ENCODE assay signal across 9 cellular contexts in the genomic region with DNA sequence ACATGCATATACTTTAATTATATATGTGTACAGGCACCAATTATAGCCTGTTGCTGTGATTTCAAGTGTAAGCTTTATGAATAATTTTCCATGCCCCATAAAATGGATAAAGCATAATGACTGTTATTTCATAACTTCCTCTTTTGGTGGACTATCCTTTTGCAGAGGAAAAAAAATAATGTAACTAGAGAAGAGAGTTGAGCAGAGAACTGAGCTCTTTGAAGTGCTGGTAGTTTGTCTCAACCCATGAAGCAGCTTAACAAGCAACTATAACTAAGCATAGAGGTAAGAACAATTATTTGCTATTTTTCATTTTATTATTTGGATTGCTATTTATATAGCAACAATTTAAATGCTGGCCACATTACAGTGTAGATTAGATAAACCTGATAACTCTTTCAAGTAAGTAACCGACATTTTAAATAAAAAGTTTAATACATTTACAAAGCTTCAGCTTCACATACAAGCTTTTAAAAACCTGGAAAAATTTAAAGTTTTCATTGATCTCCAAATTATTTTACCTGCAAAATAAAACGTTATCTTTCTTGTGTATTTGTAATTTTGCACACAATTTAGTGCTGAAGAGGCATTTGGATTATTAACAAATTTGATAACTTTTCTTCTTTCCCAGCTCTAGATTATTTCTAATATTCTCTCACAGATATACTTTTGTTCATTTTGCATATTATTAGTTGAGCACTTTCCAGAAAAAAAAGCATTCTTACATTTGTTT. TPM values are rescaled to one million over a fixed set of nuclear protein-coding genes. Genes with fewer than 3 reads are reported as not detected.
DNase-seq lines count a peak whose midpoint lies in the region; ATAC-seq and TF ChIP-seq lines count a peak whose summit lies in the region.
"Had no signal": no experiment of that assay in that cellular context is flagged by ENCODE, and none has a peak within 500 bp of the region (broad histone marks: within the 10 kb centered on the region; RNA-seq: fewer than 3 reads in every experiment).

No MANE protein-coding gene starts in this region.

- no peaks in the 10 kb centered on the region for H3K27me3 ChIP-seq in lower lobe of right lung (ENCODE audit: low read depth)
- H3K27me3 ChIP-seq: gastrocnemius medialis had no signal

- intact Hi-C loops in OCI-LY7 (cut with micrococcal nuclease; ENCODE audit: unreplicated experiment): no loop called here
- intact Hi-C loops in lower lobe of right lung (cut with DNase I): no loop called here

- ATAC-seq in GM18498 (IDR thresholded peaks at IDR 0.05; ENCODE audit: unreplicated experiment) (peak; percentile 23), HG02678 (IDR thresholded peaks at IDR 0.05; ENCODE audit: unreplicated experiment) (peak; percentile 28), lower lobe of right lung (peak; percentile 49 to 52), SK-N-SH treated with all-trans-retinoic acid at 6 μM for 48 hours (no peak)
- ATAC-seq: gastrocnemius medialis had no signal

- no peaks in the 10 kb centered on the region; the same call in 1 of the 2 replicates for H3K36me3 ChIP-seq in OCI-LY7 (ENCODE audit: insufficient read depth, low read length)
- H3K36me3 ChIP-seq in lower lobe of right lung: no peaks in the 10 kb centered on the region
- H3K36me3 ChIP-seq: gastrocnemius medialis had no signal

- H3K9me3 ChIP-seq in OCI-LY7 (ENCODE audit: low read length): peaks cover 13% of the 10 kb centered on the region; the same call in 1 of the 2 replicates
- no peaks in the 10 kb centered on the region for H3K9me3 ChIP-seq in lower lobe of right lung
- H3K9me3 ChIP-seq: gastrocnemius medialis had no signal

- H2AFZ ChIP-seq in OCI-LY7 (ENCODE audit: low read length): peak overlapping the region; percentile 86

- peak overlapping the region; percentile 89 for H3K27ac ChIP-seq in OCI-LY7 (ENCODE audit: low read depth, low read length, poor library complexity, severe bottlenecking)
- H3K27ac ChIP-seq in lower lobe of right lung: peak overlapping the region; percentile 69
- H3K27ac ChIP-seq: gastrocnemius medialis had no signal

- H4K20me1 ChIP-seq in OCI-LY7 (ENCODE audit: insufficient read depth, low read length): no peaks in the 10 kb centered on the region

- no peaks in the 10 kb centered on the region for H3K9me2 ChIP-seq in OCI-LY7 (ENCODE audit: insufficient read depth, low read length)

- DNase-seq in OCI-LY7 (ENCODE audit: low spot score): peak; percentile 64
- DNase-seq in lower lobe of right lung: no peak
- DNase-seq in COLO668 (lab: John Stamatoyannopoulos, UW; ENCODE audit: unreplicated experiment): no peak
- no peak for DNase-seq in NCI-H1105 (lab: John Stamatoyannopoulos, UW)
- no peak for DNase-seq in NCI-H1092 (lab: John Stamatoyannopoulos, UW)
- DNase-seq: gastrocnemius medialis had no signal

- peaks cover 32% of the 10 kb centered on the region; the same call in 1 of the 2 replicates for H3K79me2 ChIP-seq in OCI-LY7 (ENCODE audit: insufficient read depth, low read depth, low read length)

- no TSS peak for BruUV-seq in OCI-LY7 (replicated peaks; lab: Mats Ljungman, UMichigan)

- CTCF ChIA-PET in OCI-LY7 (lab: Charles Lee; ENCODE audit: unreplicated experiment): no interaction called here

- TF ChIP-seq CTCF in OCI-LY7 (conservative IDR thresholded peaks at IDR 0.05; ENCODE audit: low read length): no peak; the same call in 1 of the 2 replicates
- TF ChIP-seq CTCF in lower lobe of right lung (IDR thresholded peaks at IDR 0.05): no peak

- H3K4me1 ChIP-seq in OCI-LY7 (ENCODE audit: insufficient read depth, low read length, poor library complexity, severe bottlenecking) (peaks cover 71% of the 10 kb centered on the region), lower lobe of right lung (peaks cover 21% of the 10 kb centered on the region)

- peak overlapping the region; percentile 65 for H3K4me3 ChIP-seq in OCI-LY7 (ENCODE audit: low read depth, low read length, poor library complexity, severe bottlenecking)
- H3K4me3 ChIP-seq in lower lobe of right lung: peak overlapping the region; percentile 30
- H3K4me3 ChIP-seq: gastrocnemius medialis had no signal

- H3K4me2 ChIP-seq in OCI-LY7 (ENCODE audit: low read length): peak overlapping the region; percentile 83

- POLR2A ChIA-PET in OCI-LY7 (lab: Charles Lee): interaction anchor here (0.7 to 7.3 kb wide), 28 partner anchors 11 to 200 kb away, joined by 3 to 100 read pairs (median 4); a partner anchor contains a TSS

TF ChIP-seq in SK-N-SH treated with all-trans-retinoic acid at 6 μM for 48 hours, 23 proteins besides CTCF, POLR2A, EP300 and RAD21:
- TF ChIP-seq ISL1 (CRISPR knock-in tag; IDR thresholded peaks at IDR 0.05) (no peak), GLIS3 (CRISPR knock-in tag; IDR thresholded peaks at IDR 0.05) (no peak), CSDC2 (CRISPR knock-in tag; IDR thresholded peaks at IDR 0.05) (no peak), RARB (CRISPR knock-in tag; IDR thresholded peaks at IDR 0.05) (no peak), TOX (CRISPR knock-in tag; IDR thresholded peaks at IDR 0.05; ENCODE audit: borderline replicate concordance) (no peak), ZFP3 (CRISPR knock-in tag; IDR thresholded peaks at IDR 0.05) (no peak)
- TF ChIP-seq, protein P1, sequence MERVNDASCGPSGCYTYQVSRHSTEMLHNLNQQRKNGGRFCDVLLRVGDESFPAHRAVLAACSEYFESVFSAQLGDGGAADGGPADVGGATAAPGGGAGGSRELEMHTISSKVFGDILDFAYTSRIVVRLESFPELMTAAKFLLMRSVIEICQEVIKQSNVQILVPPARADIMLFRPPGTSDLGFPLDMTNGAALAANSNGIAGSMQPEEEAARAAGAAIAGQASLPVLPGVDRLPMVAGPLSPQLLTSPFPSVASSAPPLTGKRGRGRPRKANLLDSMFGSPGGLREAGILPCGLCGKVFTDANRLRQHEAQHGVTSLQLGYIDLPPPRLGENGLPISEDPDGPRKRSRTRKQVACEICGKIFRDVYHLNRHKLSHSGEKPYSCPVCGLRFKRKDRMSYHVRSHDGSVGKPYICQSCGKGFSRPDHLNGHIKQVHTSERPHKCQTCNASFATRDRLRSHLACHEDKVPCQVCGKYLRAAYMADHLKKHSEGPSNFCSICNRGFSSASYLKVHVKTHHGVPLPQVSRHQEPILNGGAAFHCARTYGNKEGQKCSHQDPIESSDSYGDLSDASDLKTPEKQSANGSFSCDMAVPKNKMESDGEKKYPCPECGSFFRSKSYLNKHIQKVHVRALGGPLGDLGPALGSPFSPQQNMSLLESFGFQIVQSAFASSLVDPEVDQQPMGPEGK (CRISPR knock-in tag; IDR thresholded peaks at IDR 0.05; ENCODE audit: borderline replicate concordance): no peak

RNA-seq across cellular contexts. Expression of a gene that starts 24.4 kb away (rescaled TPM):
- 125 and 163 TPM in 2 replicates for total RNA-seq in OCI-LY7 (2014; rRNA removed; shearing (Covaris generic))
- total RNA-seq in OCI-LY7 (2022) (174 and 184 TPM in 2 replicates), lower lobe of right lung (235 TPM)
